In genomic region chr1:45803299-45803780, GRCh38 we compare ENCODE assay signal across 8 cellular contexts. TPM values are rescaled to one million over a fixed set of nuclear protein-coding genes. Genes with fewer than 3 reads are reported as not detected.
DNase-seq lines count a peak whose midpoint lies in the region; ATAC-seq and TF ChIP-seq lines count a peak whose summit lies in the region.

Gene MAST2, plus strand, starts transcription at chr1:45803612. Its CDS starts 284 bp downstream, at chr1:45803896.

- TF ChIP-seq CTCF in AG09319 (IDR thresholded peaks at IDR 0.05; ENCODE audit: low read depth, low read length): no peak

- DNase-seq in AG09319 (ENCODE audit: extremely low read depth, low read depth) (peak; percentile 58), NCI-H345 treated with DMSO at 0.1 percent for 48 hours (lab: John Stamatoyannopoulos, UW; ENCODE audit: unreplicated experiment) (peak; percentile 83), cerebellum (ENCODE audit: low spot score) (peak; percentile 94), kidney glomerular epithelial cell (lab: John Stamatoyannopoulos, UW) (peak; percentile 75)
- DNase-seq in activated CD4-positive, alpha-beta T cell treated with anti-CD3 and anti-CD28 coated beads for 1 hour: peak; percentile 74
- DNase-seq in stimulated activated CD4-positive, alpha-beta T cell treated with anti-CD3 and anti-CD28 coated beads, Interleukin-15, amount 100 ng/mL, for 24 hours: peak; percentile 92

- ATAC-seq in GM19035 (IDR thresholded peaks at IDR 0.05; ENCODE audit: unreplicated experiment): peak; percentile 88
- ATAC-seq in HG03280 (IDR thresholded peaks at IDR 0.05; ENCODE audit: unreplicated experiment): peak; percentile 94

RNA-seq across cellular contexts. Expression of gene MAST2, which starts in this region (rescaled TPM):
- 50.4 TPM for total RNA-seq in cerebellum

Comparison
In these comparisons a context has a peak if more than half of its experiments do, and no peak if none do; other contexts are left out.
1. Peak in every context shown above with its lines: DNase-seq and ATAC-seq.